ENCODE assay signal across 25 cellular contexts in the genomic region with DNA sequence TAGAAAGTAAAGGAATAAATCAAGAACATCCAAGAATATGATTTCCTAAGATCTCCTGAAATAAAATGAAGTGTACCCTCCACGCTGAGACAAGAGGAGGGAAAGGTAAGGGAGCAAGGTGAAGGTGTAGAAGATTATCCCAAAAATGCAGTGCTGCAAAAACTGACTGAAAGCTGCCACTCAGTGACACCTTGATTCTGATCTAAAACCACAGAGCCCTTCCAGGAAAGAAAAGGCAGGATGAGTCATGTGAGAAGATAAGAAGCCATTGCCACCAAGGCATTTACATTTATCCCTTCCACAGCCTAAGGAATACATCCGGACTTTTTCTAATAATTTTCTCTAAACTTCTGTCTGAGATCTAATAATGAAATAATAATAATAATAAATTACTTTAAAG. TPM values are rescaled to one million over a fixed set of nuclear protein-coding genes. Genes with fewer than 3 reads are reported as not detected.
"Had no signal": no experiment of that assay in that cellular context is flagged by ENCODE, and none has a peak within 500 bp of the region (broad histone marks: within the 10 kb centered on the region; RNA-seq: fewer than 3 reads in every experiment).

No MANE protein-coding gene starts in this region.

- H3K36me3 Mint-ChIP-seq: immature natural killer cell; memory B cell; naive B cell; stimulated activated memory B cell treated with anti-CD40 and anti-IgM and Interleukin-4, amounts not matched to agents 10 μg/mL and 1 μg/mL and 100 μg/mL, for 72 hours had no signal

- H3K27me3 ChIP-seq: breast epithelium, esophagus muscularis mucosa, gastroesophageal sphincter, tibial artery, vagina had no signal

- H3K9me3 Mint-ChIP-seq: memory B cell; neural crest cell; stimulated activated memory B cell treated with anti-CD40 and anti-IgM and Interleukin-4, amounts not matched to agents 10 μg/mL and 1 μg/mL and 100 μg/mL, for 72 hours had no signal

- FAIRE-seq: astrocyte, endothelial cell of umbilical vein had no signal

- H3K4me3 ChIP-seq: breast epithelium, esophagus muscularis mucosa, gastroesophageal sphincter, mucosa of descending colon, prostate gland, skin epidermis, tibial artery, vagina had no signal

- H3K4me1 ChIP-seq: breast epithelium, prostate gland, vagina had no signal

- H3K4me3 Mint-ChIP-seq: immature natural killer cell; memory B cell; naive B cell; neural crest cell; stimulated activated memory B cell treated with anti-CD40 and anti-IgM and Interleukin-4, amounts not matched to agents 10 μg/mL and 1 μg/mL and 100 μg/mL, for 72 hours had no signal

- ATAC-seq: activated CD4-positive, CD25-positive, alpha-beta regulatory T cell treated with anti-CD3 and anti-CD28 coated beads, Interleukin-2, amount 50 U/mL, for 24 hours; gastroesophageal sphincter; mucosa of descending colon; right cardiac atrium; stimulated activated memory B cell treated with anti-CD40 and anti-IgM and Interleukin-4, amounts not matched to agents 10 μg/mL and 1 μg/mL and 100 μg/mL, for 72 hours had no signal

- H3K36me3 ChIP-seq: breast epithelium, esophagus muscularis mucosa, gastroesophageal sphincter, prostate gland, tibial artery, vagina had no signal

- H3K27ac Mint-ChIP-seq: immature natural killer cell; memory B cell; naive B cell; stimulated activated memory B cell treated with anti-CD40 and anti-IgM and Interleukin-4, amounts not matched to agents 10 μg/mL and 1 μg/mL and 100 μg/mL, for 72 hours had no signal

- DNase-seq: activated CD4-positive, alpha-beta T cell treated with anti-CD3 and anti-CD28 coated beads, Interleukin-2, amount 50 U/mL, for 1 hour; activated CD8-positive, alpha-beta memory T cell treated with anti-CD3 and anti-CD28 coated beads for 24 hours; activated CD8-positive, alpha-beta memory T cell treated with anti-CD3 and anti-CD28 coated beads, Interleukin-2, amount 50 U/mL, for 48 hours; activated gamma-delta T cell treated with Interleukin-2 at 50 U/mL for 16 hours; cerebellar nuclear complex; effector CD8-positive, alpha-beta T cell; immature natural killer cell; kidney glomerular epithelial cell; mucosa of descending colon; naive B cell; right cardiac atrium; stimulated activated CD4-positive, alpha-beta T cell treated with anti-CD3 and anti-CD28 coated beads, Interleukin-4, amount 100 ng/mL, for 24 hours; tibial artery had no signal

- H3K27ac ChIP-seq: breast epithelium, prostate gland, skin epidermis, tibial artery, vagina had no signal

- H3K9me3 ChIP-seq: breast epithelium, esophagus muscularis mucosa, gastroesophageal sphincter, mucosa of descending colon, prostate gland, tibial artery, vagina had no signal

- H3K4me1 Mint-ChIP-seq: immature natural killer cell; memory B cell; naive B cell; stimulated activated memory B cell treated with anti-CD40 and anti-IgM and Interleukin-4, amounts not matched to agents 10 μg/mL and 1 μg/mL and 100 μg/mL, for 72 hours had no signal

RNA-seq across cellular contexts. Expression of a gene that starts 49.9 kb away (rescaled TPM):
- total RNA-seq: endothelial cell of umbilical vein had no signal
- polyA plus RNA-seq: endothelial cell of umbilical vein, immature natural killer cell had no signal
